16 cellular contexts compared by ENCODE assay signal in genomic region chr12:13194462-13195110, GRCh38. TPM values are rescaled to one million over a fixed set of nuclear protein-coding genes. Genes with fewer than 3 reads are reported as not detected.
A peak's percentile ranks its signal among the peaks of the same experiment; 100 is the strongest.
DNase-seq lines count a peak whose midpoint lies in the region; ATAC-seq and TF ChIP-seq lines count a peak whose summit lies in the region.
"Had no signal": no experiment of that assay in that cellular context is flagged by ENCODE, and none has a peak within 500 bp of the region (broad histone marks: within the 10 kb centered on the region; RNA-seq: fewer than 3 reads in every experiment).

No MANE protein-coding gene starts in this region.

- H3K27ac Mint-ChIP-seq in GM23338 = no peak overlapping the region
- no peak overlapping the region for H3K27ac Mint-ChIP-seq in CD4-positive, alpha-beta T cell

- no peaks in the 10 kb centered on the region for H4K20me1 ChIP-seq in GM23338 (replicated peaks; ENCODE audit: insufficient read depth)

- POLR2A ChIA-PET in CD4-positive, alpha-beta T cell (lab: Charles Lee) = no interaction called here

- peaks cover 11% of the 10 kb centered on the region for H3K27me3 Mint-ChIP-seq in GM23338 (ENCODE audit: insufficient read depth, low read depth, poor library complexity)
- no peaks in the 10 kb centered on the region for H3K27me3 Mint-ChIP-seq in CD4-positive, alpha-beta T cell

- TF ChIP-seq POLR2A in stomach (IDR thresholded peaks at IDR 0.05) = no peak

- H3K9me3 Mint-ChIP-seq in GM23338 = no peaks in the 10 kb centered on the region
- no peaks in the 10 kb centered on the region for H3K9me3 Mint-ChIP-seq in CD4-positive, alpha-beta T cell

- WGBS in stomach, 5 donors = 71 to 84% (median 78%) methylated on average over 4 of the region's 4 CpGs

- no peaks in the 10 kb centered on the region for H3F3A ChIP-seq in GM23338 (replicated peaks; ENCODE audit: low read depth)

- H3K4me1 ChIP-seq in GM23338 (ENCODE audit: insufficient read depth) (peaks cover 33% of the 10 kb centered on the region), foreskin keratinocyte (peaks cover 30% of the 10 kb centered on the region), stomach (peaks cover 12 to 60% (median 25%) of the 10 kb centered on the region in 4 donors)

- DNase-seq in GM23338 (ENCODE audit: low spot score) (no peak), WERI-Rb-1 (peak; percentile 13), foreskin keratinocyte (peak; percentile 91 to 93), stomach (no peak), HUDEP-2 (lab: John Stamatoyannopoulos, UW; ENCODE audit: unreplicated experiment in 76 of 76) (no peak)
- DNase-seq in stimulated activated CD4-positive, alpha-beta T cell treated with anti-CD3 and anti-CD28 coated beads, Interleukin-15, amount 100 ng/mL, for 24 hours = no peak
- no peak for DNase-seq in CD4-positive, alpha-beta T cell
- DNase-seq: activated CD8-positive, alpha-beta memory T cell treated with anti-CD3 and anti-CD28 coated beads, Interleukin-2, amount 50 U/mL, for 48 hours; effector CD8-positive, alpha-beta T cell; NCI-H1048; NCI-H524; pancreas; SHP77 treated with DMSO at 0.1 percent for 48 hours; stimulated activated CD4-positive, alpha-beta T cell treated with anti-CD3 and anti-CD28 coated beads, Interleukin-4, amount 100 ng/mL, for 1 hour; stimulated activated naive CD4-positive, alpha-beta T cell treated with Interleukin-2 at 50 U/mL for 16 hours had no signal

- H3K4me3 Mint-ChIP-seq in GM23338 = no peak overlapping the region
- H3K4me3 Mint-ChIP-seq in CD4-positive, alpha-beta T cell = no peak overlapping the region

- peak overlapping the region; percentile 95 for H2AFZ ChIP-seq in GM23338

- CTCF ChIA-PET in CD4-positive, alpha-beta T cell (lab: Charles Lee) = interaction anchor here (2.0 kb wide), 1 partner anchor 17 kb away, joined by 10 read pairs; no protein-coding TSS in a partner anchor

- H3K4me1 Mint-ChIP-seq in GM23338 = peaks cover 41% of the 10 kb centered on the region
- H3K4me1 Mint-ChIP-seq in CD4-positive, alpha-beta T cell (ENCODE audit: low read depth) = peaks cover 21% of the 10 kb centered on the region

- no peaks in the 10 kb centered on the region for H3K79me2 ChIP-seq in GM23338 (replicated peaks; ENCODE audit: insufficient read depth)

- H3K36me3 ChIP-seq in GM23338 (ENCODE audit: insufficient read depth) (no peaks in the 10 kb centered on the region), WERI-Rb-1 (no peaks in the 10 kb centered on the region), stomach (no peaks in the 10 kb centered on the region)
- H3K36me3 ChIP-seq: pancreas had no signal

- TF ChIP-seq CTCF in GM23338 (conservative IDR thresholded peaks at IDR 0.05; ENCODE audit: low read depth in 2 of 2) (no peak), WERI-Rb-1 (IDR thresholded peaks at IDR 0.05; ENCODE audit: low read depth, low read length) (no peak), foreskin keratinocyte (conservative IDR thresholded peaks at IDR 0.05) (no peak), stomach (IDR thresholded peaks at IDR 0.05) (no peak)
- TF ChIP-seq CTCF in CD4-positive, alpha-beta T cell (IDR thresholded peaks at IDR 0.05) = no peak

- H3K9me3 ChIP-seq in WERI-Rb-1 (ENCODE audit: severe bottlenecking) (no peaks in the 10 kb centered on the region), stomach (no peaks in the 10 kb centered on the region)
- no peaks in the 10 kb centered on the region for H3K9me3 ChIP-seq in CD4-positive, alpha-beta T cell (ENCODE audit: control insufficient read depth, low read length)
- H3K9me3 ChIP-seq: pancreas had no signal

- H3K4me3 ChIP-seq in GM23338 (no peak overlapping the region), WERI-Rb-1 (ENCODE audit: low read depth, low read length) (no peak overlapping the region), stomach (no peak overlapping the region)
- H3K4me3 ChIP-seq: lung, pancreas had no signal

- no peak overlapping the region for H3K4me2 ChIP-seq in GM23338

- H3K27me3 ChIP-seq in GM23338 (ENCODE audit: insufficient read depth) (no peaks in the 10 kb centered on the region), WERI-Rb-1 (ENCODE audit: insufficient read depth, low read depth, severe bottlenecking) (no peaks in the 10 kb centered on the region), foreskin keratinocyte (no peaks in the 10 kb centered on the region), stomach (no peaks in the 10 kb centered on the region)
- H3K27me3 ChIP-seq in CD4-positive, alpha-beta T cell (ENCODE audit: control insufficient read depth, insufficient read depth, low read length) = no peaks in the 10 kb centered on the region
- H3K27me3 ChIP-seq: pancreas had no signal

- intact Hi-C loops in stomach (cut with DNase I; ENCODE audit: low total_unique reads) = no loop called here
- intact Hi-C loops in CD4-positive, alpha-beta T cell (cut with DNase I, micrococcal nuclease) = no loop called here

- H3K9me2 ChIP-seq in GM23338 (ENCODE audit: insufficient read depth) = peaks cover 4% of the 10 kb centered on the region; the same call in 1 of the 2 replicates

- TF ChIP-seq EP300 in stomach (IDR thresholded peaks at IDR 0.05) = no peak

- H3K36me3 Mint-ChIP-seq in GM23338 (ENCODE audit: low read depth) = no peaks in the 10 kb centered on the region
- H3K36me3 Mint-ChIP-seq in CD4-positive, alpha-beta T cell (ENCODE audit: low read depth) = no peaks in the 10 kb centered on the region

- ATAC-seq in GM23338 (peak; percentile 65), foreskin keratinocyte (peak; percentile 79)
- no peak for ATAC-seq in CD4-positive, alpha-beta T cell (ENCODE audit: poor library complexity)
- ATAC-seq: pancreas had no signal

- H3K27ac ChIP-seq in GM23338 (ENCODE audit: low read depth) = no peak overlapping the region
- H3K27ac ChIP-seq in WERI-Rb-1 = no peak overlapping the region
- H3K27ac ChIP-seq in foreskin keratinocyte = peak overlapping the region; percentile 97
- peak overlapping the region in 3 of 5 donors; percentile 86 to 92 (median 87) for H3K27ac ChIP-seq in stomach
- H3K27ac ChIP-seq in CD4-positive, alpha-beta T cell (ENCODE audit: low read depth, low read length) = no peak overlapping the region

TF ChIP-seq in GM23338, 12 proteins besides CTCF, POLR2A, EP300 and RAD21 (continues in another document):
- TF ChIP-seq REST (IDR thresholded peaks at IDR 0.05; ENCODE audit: unreplicated experiment) = no peak
- TF ChIP-seq EZH2phosphoT487 (IDR thresholded peaks at IDR 0.05; ENCODE audit: unreplicated experiment) = no peak

RNA-seq across cellular contexts. Expression of gene EMP1, which starts 1.9 kb away (rescaled TPM):
- 0.07 TPM in 1 of 2 replicates, not detected in the other for total RNA-seq in GM23338 (2014; rRNA removed; shearing (Covaris generic))
- polyA plus RNA-seq in GM23338 (2016; fragmentation: Nextera tagmentation; extraction: Ambion mirVana) (0.39 and 1.1 TPM in 2 replicates), foreskin keratinocyte (230 and 288 TPM in 2 replicates), stomach (100 to 1,000 TPM in 1 of 3 donors, 10 to 100 TPM in 1, 1 to 10 TPM in 1; 6.2 to 209 (median 12.5) TPM)
- total RNA-seq in foreskin keratinocyte (174 and 217 TPM in 2 replicates), stomach (100 to 1,000 TPM in 1 of 5 donors, 10 to 100 TPM in 3, 1 to 10 TPM in 1; 7.6 to 115 (median 23.9) TPM)
- total RNA-seq in CD4-positive, alpha-beta T cell = 1 to 10 TPM; 9.0 to 9.1 TPM

Comparison
In these comparisons a context has a peak if more than half of its experiments do, and no peak if none do; other contexts are left out.
1. DNase-seq: peak in WERI-Rb-1 (single experiment) and foreskin keratinocyte (2 of 2); none in GM23338 (single experiment), stomach (single experiment), stimulated activated CD4-positive, alpha-beta T cell treated with anti-CD3 and anti-CD28 coated beads, Interleukin-15, amount 100 ng/mL, for 24 hours (single experiment), CD4-positive, alpha-beta T cell (0 of 10) and HUDEP-2 (0 of 76).
2. H3K27ac ChIP-seq: peak in foreskin keratinocyte (single experiment) and stomach (3 of 5); none in GM23338 (single experiment), WERI-Rb-1 (single experiment) and CD4-positive, alpha-beta T cell (single experiment).